Comparison of ENCODE assay signal across 14 cellular contexts in the genomic region with DNA sequence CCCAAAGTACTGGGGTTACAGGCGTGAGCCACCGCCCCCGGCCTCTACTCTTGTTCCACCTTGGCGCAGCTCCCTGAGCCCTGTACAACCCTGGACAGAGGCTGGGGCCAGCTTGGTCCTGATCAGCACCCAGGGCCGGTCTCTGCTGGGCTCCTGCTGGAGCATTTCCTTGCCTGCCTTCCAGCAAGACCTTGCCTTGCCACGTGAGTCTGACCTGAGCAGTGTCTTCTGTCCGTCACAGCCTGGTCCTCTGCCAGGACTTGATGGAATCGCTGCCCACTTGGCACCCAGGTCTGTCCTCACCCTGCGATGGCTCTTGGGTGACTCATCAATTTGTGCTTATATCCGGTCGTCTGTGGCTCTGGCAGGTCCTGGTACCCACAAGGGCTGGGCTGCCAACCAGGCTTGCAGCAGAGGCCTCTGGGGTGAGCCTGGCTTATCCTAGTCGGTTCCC. TPM values are rescaled to one million over a fixed set of nuclear protein-coding genes. Genes with fewer than 3 reads are reported as not detected.
DNase-seq lines count a peak whose midpoint lies in the region; ATAC-seq, FAIRE-seq and TF ChIP-seq lines count a peak whose summit lies in the region.
"Had no signal": no experiment of that assay in that cellular context is flagged by ENCODE, and none has a peak within 500 bp of the region (broad histone marks: within the 10 kb centered on the region; RNA-seq: fewer than 3 reads in every experiment).

No MANE protein-coding gene starts in this region.

- H3K27ac ChIP-seq in heart left ventricle, result no peak overlapping the region
- no peak overlapping the region for H3K27ac ChIP-seq in adrenal gland
- H3K27ac ChIP-seq in keratinocyte (ENCODE audit: control insufficient read depth, insufficient read depth, low read length), result peak overlapping the region; percentile 14
- no peak overlapping the region for H3K27ac ChIP-seq in aorta (ENCODE audit: low read depth in 1 of 2, low read length in 2 of 2)
- H3K27ac ChIP-seq: thyroid gland had no signal

- H3K79me2 ChIP-seq in keratinocyte (ENCODE audit: control insufficient read depth, insufficient read depth, low read length), result peaks cover 2% of the 10 kb centered on the region

- WGBS in heart left ventricle, 4 donors, result 71 to 84% (median 74%) methylated on average over 9 to 12 of the region's 12 CpGs
- 51 to 100% (median 58%) methylated on average over 3 to 12 of the region's 12 CpGs for WGBS in adrenal gland, 4 donors
- 27 to 29% methylated on average over 12 of the region's 12 CpGs for WGBS in aorta, 2 donors

- peaks cover 0 to 22% (median 13%) of the 10 kb centered on the region in 12 donors for H3K4me1 ChIP-seq in heart left ventricle
- H3K4me1 ChIP-seq in adrenal gland (replicated peaks in 1 of 2), result peaks cover 0 to 8% of the 10 kb centered on the region in 2 donors
- peaks cover 41% of the 10 kb centered on the region for H3K4me1 ChIP-seq in keratinocyte (ENCODE audit: control insufficient read depth, extremely low read depth, insufficient read depth, low read length)
- no peaks in the 10 kb centered on the region for H3K4me1 ChIP-seq in aorta (ENCODE audit: control insufficient read depth in 1 of 2, insufficient read depth in 2 of 2, low read length in 2 of 2)

- no peak overlapping the region for H3K4me2 ChIP-seq in keratinocyte (ENCODE audit: control insufficient read depth, extremely low read depth, insufficient read depth, low read depth, low read length)

- DNase-seq in heart left ventricle, result peak in 2 of 5 donors; percentile 54 to 82
- no peak for DNase-seq in cardiac septum (ENCODE audit: low spot score)
- peak; percentile 83 to 94 (median 88) for DNase-seq in adrenal gland
- DNase-seq in keratinocyte (ENCODE audit: low read depth, low spot score), result no peak
- peak; percentile 82 to 83 for DNase-seq in aorta
- DNase-seq in erythroblast (lab: John Stamatoyannopoulos, UW), result no peak
- DNase-seq in NOMO-1 treated with DMSO at 0.1 percent for 48 hours (lab: John Stamatoyannopoulos, UW; ENCODE audit: unreplicated experiment), result no peak
- DNase-seq: activated B cell treated with CpG ODN at 0.5 μM for 24 hours; activated naive CD4-positive, alpha-beta T cell treated with Interleukin-2 at 50 U/mL for 16 hours; COR-L47; NCI-H1694 treated with DMSO at 0.1 percent for 48 hours had no signal

- intact Hi-C loops in heart left ventricle (cut with DNase I), result loop anchor here in 2 of 10 donors (10.0 kb wide), 2 partner anchors 160 to 180 kb away; no protein-coding TSS in a partner anchor
- intact Hi-C loops in cardiac septum (cut with DNase I), result no loop called here
- intact Hi-C loops in adrenal gland (cut with DNase I), result no loop called here
- intact Hi-C loops in aorta (cut with DNase I), result loop anchor here in 1 of 2 donors (5.0 kb wide), 1 partner anchor 62 kb away; no protein-coding TSS in a partner anchor

- peaks cover 0 to 7% (median 0%) of the 10 kb centered on the region in 12 donors for H3K9me3 ChIP-seq in heart left ventricle
- no peaks in the 10 kb centered on the region for H3K9me3 ChIP-seq in adrenal gland (replicated peaks in 1 of 3)
- H3K9me3 ChIP-seq in keratinocyte (ENCODE audit: control insufficient read depth, low read depth, low read length), result no peaks in the 10 kb centered on the region
- no peaks in the 10 kb centered on the region for H3K9me3 ChIP-seq in aorta (ENCODE audit: control insufficient read depth, low read length)
- H3K9me3 ChIP-seq: thyroid gland had no signal

- no peak overlapping the region for H3K4me3 ChIP-seq in heart left ventricle
- H3K4me3 ChIP-seq in adrenal gland, result no peak overlapping the region
- H3K4me3 ChIP-seq in keratinocyte (ENCODE audit: control insufficient read depth in 2 of 3, extremely low read depth in 1 of 3, insufficient read depth in 2 of 3, low read depth in 1 of 3, low read length in 3 of 3), result no peak overlapping the region
- H3K4me3 ChIP-seq in aorta (ENCODE audit: low read length in 2 of 2), result no peak overlapping the region
- H3K4me3 ChIP-seq: thyroid gland had no signal

- H3K36me3 ChIP-seq in heart left ventricle (no peaks in the 10 kb centered on the region), adrenal gland (replicated peaks in 1 of 2) (no peaks in the 10 kb centered on the region), keratinocyte (ENCODE audit: control insufficient read depth in 2 of 2, extremely low read depth in 1 of 2, insufficient read depth in 2 of 2, low read length in 2 of 2) (no peaks in the 10 kb centered on the region), aorta (ENCODE audit: control insufficient read depth in 1 of 2, insufficient read depth in 2 of 2, low read length in 1 of 2) (no peaks in the 10 kb centered on the region)
- H3K36me3 ChIP-seq: thyroid gland had no signal

- H3K9ac ChIP-seq in keratinocyte (ENCODE audit: control insufficient read depth, extremely low read depth, insufficient read depth, low read length), result peak overlapping the region; percentile 22

- TF ChIP-seq POLR2A in heart left ventricle (IDR thresholded peaks at IDR 0.05) (no peak), adrenal gland (IDR thresholded peaks at IDR 0.05) (no peak), erythroblast (IDR thresholded peaks at IDR 0.05; ENCODE audit: low read length) (no peak)

- no peaks in the 10 kb centered on the region for H4K20me1 ChIP-seq in keratinocyte (ENCODE audit: control insufficient read depth, extremely low read depth, insufficient read depth, low read length)

- H3K27me3 ChIP-seq in heart left ventricle, result no peaks in the 10 kb centered on the region
- no peaks in the 10 kb centered on the region for H3K27me3 ChIP-seq in adrenal gland
- H3K27me3 ChIP-seq in keratinocyte (ENCODE audit: control insufficient read depth, extremely low read depth, insufficient read depth, low read length), result no peaks in the 10 kb centered on the region
- H3K27me3 ChIP-seq in aorta (ENCODE audit: control insufficient read depth in 1 of 2, insufficient read depth in 2 of 2, low read length in 1 of 2), result no peaks in the 10 kb centered on the region
- H3K27me3 ChIP-seq: thyroid gland had no signal

- dilution Hi-C loops in keratinocyte (cut with MboI; ENCODE audit: extremely low pct_ligation_motif_present, low sequenced_read_pairs), result loop anchor here (25.0 kb wide), 1 partner anchor 492 kb away; no protein-coding TSS in a partner anchor

- no peaks in the 10 kb centered on the region for H3K9me1 ChIP-seq in keratinocyte (ENCODE audit: control insufficient read depth, extremely low read depth, insufficient read depth, low read length)

- peak; percentile 69 for FAIRE-seq in keratinocyte (lab: Jason Lieb, UNC)
- FAIRE-seq: endometrium had no signal

- no peak for TF ChIP-seq CTCF in heart left ventricle (IDR thresholded peaks at IDR 0.05)
- no peak for TF ChIP-seq CTCF in adrenal gland (IDR thresholded peaks at IDR 0.05)
- no peak for TF ChIP-seq CTCF in keratinocyte (optimal IDR thresholded peaks at IDR 0.05 in 1 of 3, IDR thresholded peaks at IDR 0.05 in 1 of 3, conservative IDR thresholded peaks at IDR 0.05 in 1 of 3; ENCODE audit: extremely low read depth in 1 of 3, insufficient read depth in 2 of 3, low read length in 3 of 3)

- peak in 3 of 4 donors; percentile 31 to 81 (median 78) for ATAC-seq in heart left ventricle
- ATAC-seq in aorta (ENCODE audit: low FRiP score), result peak; percentile 39
- ATAC-seq in GM21786 (IDR thresholded peaks at IDR 0.05; ENCODE audit: unreplicated experiment), result no peak

- peak overlapping the region; percentile 19 for H2AFZ ChIP-seq in keratinocyte (ENCODE audit: control insufficient read depth, low read length)

RNA-seq across cellular contexts. Expression of a gene that starts 10.0 kb away (rescaled TPM):
- total RNA-seq in heart left ventricle (10 to 100 TPM; 16.7 to 51.5 (median 33.6) TPM), cardiac septum (39.7 TPM), adrenal gland (10 to 100 TPM; 15.4 to 42.5 (median 30.9) TPM), aorta (100 to 1,000 TPM in 1 of 2 donors, 10 to 100 TPM in 1; 85.8 to 145 TPM)
- polyA plus RNA-seq in heart left ventricle (10 to 100 TPM; 16.9 to 26.0 TPM), adrenal gland (10 to 100 TPM; 13.5 to 30.2 (median 22.8) TPM), keratinocyte (52.2 to 93.9 TPM (median 64.4 TPM) in 3 replicates), aorta (10 to 100 TPM; 17.7 to 43.5 TPM)
- polyA plus RNA-seq in keratinocyte (2011; ENCODE audit: low read depth), result 161 TPM
- 72.7 and 101 TPM in 2 replicates for polyA plus RNA-seq in keratinocyte (2011; cell fraction: cytosol; rRNA removed)
- polyA plus RNA-seq in keratinocyte (2011; cell fraction: nucleus; rRNA removed), result 174 and 222 TPM in 2 replicates
- polyA plus RNA-seq in keratinocyte (2012; ENCODE audit: low replicate concordance), result 111 and 224 TPM in 2 replicates
- polyA minus RNA-seq in keratinocyte, result 125 to 387 TPM (median 155 TPM) in 3 replicates
- 139 TPM for polyA minus RNA-seq in keratinocyte (2011; cell fraction: cytosol; rRNA and poly(A)+ RNA removed)
- polyA minus RNA-seq in keratinocyte (2011; cell fraction: nucleus; rRNA and poly(A)+ RNA removed), result 253 and 279 TPM in 2 replicates

Comparison
In these comparisons a context has a peak if more than half of its experiments do, and no peak if none do; other contexts are left out.
1. DNase-seq: peak in adrenal gland (7 of 7) and aorta (2 of 2); none in cardiac septum (single experiment), keratinocyte (single experiment), erythroblast (0 of 2) and NOMO-1 treated with DMSO at 0.1 percent for 48 hours (single experiment).